Comparison of ENCODE assay signal across 11 cellular contexts in genomic region chr18:11512096-11513030, GRCh38.
DNase-seq lines count a peak whose midpoint lies in the region; ATAC-seq and TF ChIP-seq lines count a peak whose summit lies in the region.
"Had no signal": no experiment of that assay in that cellular context is flagged by ENCODE, and none has a peak within 500 bp of the region (broad histone marks: within the 10 kb centered on the region; RNA-seq: fewer than 3 reads in every experiment).

No MANE protein-coding gene starts in this region.

- H3K27ac Mint-ChIP-seq in naive thymus-derived CD8-positive, alpha-beta T cell, result no peak overlapping the region

- WGBS in aorta, 2 donors, result 21 to 35% methylated on average over 8 of the region's 8 CpGs

- peak; percentile 18 for ATAC-seq in GM18511 (IDR thresholded peaks at IDR 0.05; ENCODE audit: unreplicated experiment)
- ATAC-seq in GM19328 (IDR thresholded peaks at IDR 0.05; ENCODE audit: unreplicated experiment), result no peak
- no peak for ATAC-seq in naive thymus-derived CD8-positive, alpha-beta T cell
- ATAC-seq in aorta (ENCODE audit: low FRiP score), result no peak

- TF ChIP-seq CTCF in AG09309 (IDR thresholded peaks at IDR 0.05; ENCODE audit: control insufficient read depth, insufficient read depth, low read depth, low read length, missing control alignments), result peak; percentile 30
- peak; percentile 11 for TF ChIP-seq CTCF in fibroblast of pulmonary artery (IDR thresholded peaks at IDR 0.05; ENCODE audit: low read length, missing control alignments)

- H3K4me3 Mint-ChIP-seq in naive thymus-derived CD8-positive, alpha-beta T cell, result no peak overlapping the region

- no peaks in the 10 kb centered on the region for H3K36me3 Mint-ChIP-seq in naive thymus-derived CD8-positive, alpha-beta T cell

- H3K27me3 ChIP-seq in aorta (ENCODE audit: control insufficient read depth in 1 of 2, insufficient read depth in 2 of 2, low read length in 1 of 2), result no peaks in the 10 kb centered on the region

- peaks cover 0 to 1% (median 0%) of the 10 kb centered on the region in 9 donors for H3K9me3 Mint-ChIP-seq in naive thymus-derived CD8-positive, alpha-beta T cell

- H3K4me1 Mint-ChIP-seq in naive thymus-derived CD8-positive, alpha-beta T cell, result peaks cover 0 to 7% (median 0%) of the 10 kb centered on the region in 4 donors

- POLR2A ChIA-PET in naive thymus-derived CD8-positive, alpha-beta T cell (lab: Charles Lee), result no interaction called here

- H3K4me1 ChIP-seq in aorta (ENCODE audit: control insufficient read depth in 1 of 2, insufficient read depth in 2 of 2, low read length in 2 of 2), result no peaks in the 10 kb centered on the region

- H3K36me3 ChIP-seq in aorta (ENCODE audit: control insufficient read depth in 1 of 2, insufficient read depth in 2 of 2, low read length in 1 of 2), result no peaks in the 10 kb centered on the region

- H3K9me3 ChIP-seq in aorta (ENCODE audit: control insufficient read depth, low read length), result no peaks in the 10 kb centered on the region

- H3K27me3 Mint-ChIP-seq in naive thymus-derived CD8-positive, alpha-beta T cell, result peaks cover 0 to 3% (median 0%) of the 10 kb centered on the region in 5 donors

- H3K27ac ChIP-seq in aorta (ENCODE audit: low read depth in 1 of 2, low read length in 2 of 2), result no peak overlapping the region
- H3K27ac ChIP-seq: skin epidermis had no signal

- intact Hi-C loops in aorta (cut with DNase I), result no loop called here

- DNase-seq in AG09309 (ENCODE audit: low read depth) (no peak), MV-4-11 (lab: John Stamatoyannopoulos, UW) (peak; percentile 24), fibroblast of pulmonary artery (ENCODE audit: low read depth) (peak; percentile 27), GM19238 (ENCODE audit: insufficient read length, low spot score) (no peak), aorta (no peak)
- no peak for DNase-seq in naive thymus-derived CD8-positive, alpha-beta T cell
- DNase-seq: activated CD4-positive, alpha-beta T cell treated with anti-CD3 and anti-CD28 coated beads for 48 hours; erythroblast had no signal

- H3K4me3 ChIP-seq in AG09309 (ENCODE audit: control insufficient read depth, low read depth, low read length), result no peak overlapping the region
- no peak overlapping the region for H3K4me3 ChIP-seq in fibroblast of pulmonary artery (replicated peaks; ENCODE audit: low read depth, low read length)
- no peak overlapping the region for H3K4me3 ChIP-seq in aorta (ENCODE audit: low read length in 2 of 2)
- H3K4me3 ChIP-seq: skin epidermis had no signal

Comparison
In these comparisons a context has a peak if more than half of its experiments do, and no peak if none do; other contexts are left out.
1. DNase-seq: peak in MV-4-11 (single experiment) and fibroblast of pulmonary artery (single experiment); none in AG09309 (single experiment), GM19238 (single experiment), naive thymus-derived CD8-positive, alpha-beta T cell (0 of 10) and aorta (0 of 2).